ENCODE assay signal across 26 cellular contexts in the genomic region with DNA sequence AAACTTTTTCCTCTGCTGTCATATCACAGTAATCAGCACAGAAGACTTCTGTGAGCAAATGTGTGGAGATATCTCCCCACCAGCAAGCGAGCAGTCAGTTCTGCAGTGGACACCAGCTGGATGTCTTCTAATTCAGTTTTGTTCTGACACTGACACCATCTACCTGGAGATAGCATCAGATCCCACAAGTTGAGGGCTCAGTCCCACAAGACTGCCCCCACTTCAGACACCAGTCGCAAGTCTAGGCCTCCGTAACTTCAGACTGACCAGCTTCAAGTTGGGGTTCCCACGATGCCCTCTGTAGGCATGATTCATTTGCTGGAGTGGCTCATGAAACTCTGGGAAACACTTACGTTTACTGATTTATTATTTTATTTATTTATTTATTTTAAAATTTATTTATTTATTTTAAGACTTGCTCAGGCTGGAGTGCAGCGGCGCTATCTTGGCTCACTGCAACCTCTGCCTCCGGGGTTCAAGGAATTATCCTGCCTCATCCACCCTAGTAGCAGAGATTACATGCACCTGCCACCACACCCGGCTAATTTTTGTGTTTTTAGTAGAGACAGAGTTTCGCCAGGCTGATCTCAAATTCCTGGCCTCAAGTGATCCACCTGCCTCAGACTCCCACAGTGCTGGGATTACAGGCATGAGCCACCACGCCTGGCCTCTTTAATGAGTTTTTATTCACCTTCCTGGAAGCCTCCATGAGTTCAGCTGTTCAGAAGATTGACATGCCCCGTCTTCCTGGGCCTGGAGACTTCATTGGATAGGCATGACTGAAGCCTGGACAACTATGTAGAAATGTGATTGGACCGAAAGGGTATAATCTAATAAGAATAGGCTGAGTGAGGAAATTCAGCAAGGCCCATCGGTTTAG. TPM values are rescaled to one million over a fixed set of nuclear protein-coding genes. Genes with fewer than 3 reads are reported as not detected.
A peak's percentile ranks its signal among the peaks of the same experiment; 100 is the strongest.
DNase-seq lines count a peak whose midpoint lies in the region; ATAC-seq, FAIRE-seq and TF ChIP-seq lines count a peak whose summit lies in the region.
"Had no signal": no experiment of that assay in that cellular context is flagged by ENCODE, and none has a peak within 500 bp of the region (broad histone marks: within the 10 kb centered on the region; RNA-seq: fewer than 3 reads in every experiment).

No MANE protein-coding gene starts in this region.

- TF ChIP-seq EP300 in H1 (IDR thresholded peaks at IDR 0.05; ENCODE audit: borderline replicate concordance in 1 of 2, low read depth in 2 of 2, low read length in 2 of 2) = no peak

- H3K4me3 ChIP-seq in H1 (ENCODE audit: extremely low read depth in 1 of 4, insufficient read depth in 2 of 4, low read depth in 3 of 4, low read length in 4 of 4) = no peak overlapping the region
- H3K4me3 ChIP-seq: BLaER1 treated with 17β-estradiol and CSF1 and Interleukin-3, amounts not matched to agents 10 nM and 100 nM had no signal

- no peaks in the 10 kb centered on the region for H3K27me3 Mint-ChIP-seq in stimulated activated naive CD8-positive, alpha-beta T cell treated with anti-CD3 and anti-CD28 coated beads, Interleukin-15, Interleukin-2, amounts not matched to agents 100 ng/mL and 50 ng/mL, for 24 hours
- H3K27me3 Mint-ChIP-seq in neural crest cell (ENCODE audit: low read depth) (no peaks in the 10 kb centered on the region), H9 (ENCODE audit: low read depth) (peaks cover 15% of the 10 kb centered on the region)
- no peaks in the 10 kb centered on the region for H3K27me3 Mint-ChIP-seq in activated naive CD8-positive, alpha-beta T cell treated with anti-CD3 and anti-CD28 coated beads, Interleukin-2, amount 50 U/mL, for 24 hours
- H3K27me3 Mint-ChIP-seq: CD4-positive, alpha-beta T cell had no signal

- CTCF ChIA-PET in H1 (lab: Charles Lee; ENCODE audit: partially characterized antibody) = interaction anchor here (0.6 to 1.4 kb wide), 3 partner anchors 99 to 187 kb away, joined by 3 to 5 read pairs (median 4); no protein-coding TSS in a partner anchor

- no peak overlapping the region for H4K8ac ChIP-seq in H1 (ENCODE audit: extremely low read depth, insufficient read depth, low read length)
- no peak overlapping the region for H4K8ac ChIP-seq in H9 (replicated peaks; ENCODE audit: insufficient read length, low read depth, low read length)

- no peak overlapping the region for H3K4me2 ChIP-seq in H1 (ENCODE audit: insufficient read depth in 1 of 2, low read depth in 2 of 2, low read length in 2 of 2)
- no peak overlapping the region for H3K4me2 ChIP-seq in H9 (ENCODE audit: insufficient read depth, insufficient read length, low read length)
- H3K4me2 ChIP-seq: BLaER1 treated with 17β-estradiol and CSF1 and Interleukin-3, amounts not matched to agents 10 nM and 100 nM; SK-N-SH had no signal

- H3K79me1 ChIP-seq in H1 (ENCODE audit: low read depth, low read length) (no peaks in the 10 kb centered on the region), H9 (ENCODE audit: insufficient read depth, low read depth, low read length, poor library complexity, severe bottlenecking) (no peaks in the 10 kb centered on the region)

- H3K79me2 ChIP-seq in H1 (ENCODE audit: control insufficient read depth in 1 of 2, insufficient read depth in 2 of 2, low read length in 2 of 2) (no peaks in the 10 kb centered on the region; a peak in 1 of 4 replicates), H9 (ENCODE audit: insufficient read depth, low read length) (no peaks in the 10 kb centered on the region)

- TF ChIP-seq POLR2A in H1 (IDR thresholded peaks at IDR 0.05; ENCODE audit: control extremely low read depth in 1 of 2, low read depth in 2 of 2, low read length in 2 of 2) = no peak

- H4K91ac ChIP-seq in H1 (replicated peaks; ENCODE audit: insufficient read length, low read length) = no peak overlapping the region
- H4K91ac ChIP-seq in H9 (ENCODE audit: insufficient read length, low read depth, low read length) = no peak overlapping the region

- H3K4me1 ChIP-seq in H1 (replicated peaks in 1 of 4; ENCODE audit: control insufficient read depth in 3 of 4, insufficient read depth in 4 of 4, low read length in 3 of 4) = no peaks in the 10 kb centered on the region; a peak in 1 of 7 replicates
- H3K4me1 ChIP-seq in H9 (ENCODE audit: insufficient read depth, low read length) = no peaks in the 10 kb centered on the region

- H3K56ac ChIP-seq in H1 (replicated peaks; ENCODE audit: insufficient read length, low read depth, low read length) = no peak overlapping the region
- no peak overlapping the region for H3K56ac ChIP-seq in H9 (ENCODE audit: insufficient read length, low read depth, low read length)

- H2BK120ac ChIP-seq in H1 (replicated peaks; ENCODE audit: low read depth, low read length) (no peak overlapping the region), H9 (ENCODE audit: low read depth, low read length, poor library complexity, severe bottlenecking) (no peak overlapping the region)

- H3K27ac Mint-ChIP-seq in stimulated activated naive CD8-positive, alpha-beta T cell treated with anti-CD3 and anti-CD28 coated beads, Interleukin-15, Interleukin-2, amounts not matched to agents 100 ng/mL and 50 ng/mL, for 24 hours = peak overlapping the region; percentile 69
- H3K27ac Mint-ChIP-seq in neural crest cell (ENCODE audit: unreplicated experiment) = peak overlapping the region; percentile 72
- H3K27ac Mint-ChIP-seq in activated naive CD8-positive, alpha-beta T cell treated with anti-CD3 and anti-CD28 coated beads, Interleukin-2, amount 50 U/mL, for 24 hours = no peak overlapping the region
- no peak overlapping the region for H3K27ac Mint-ChIP-seq in H9
- H3K27ac Mint-ChIP-seq: CD4-positive, alpha-beta T cell had no signal

- DNase-seq in stimulated activated naive CD8-positive, alpha-beta T cell treated with anti-CD3 and anti-CD28 coated beads, Interleukin-15, Interleukin-2, amounts not matched to agents 100 U/mL and 50 U/mL, for 24 hours = no peak
- DNase-seq in H1 (ENCODE audit: low read depth in 1 of 2, low spot score in 2 of 2) (no peak), neural crest cell (ENCODE audit: low read depth, low spot score) (no peak), H9 (no peak), anterior cingulate cortex (lab: John Stamatoyannopoulos, UW) (no peak)
- no peak for DNase-seq in activated naive CD8-positive, alpha-beta T cell treated with anti-CD3 and anti-CD28 coated beads, Interleukin-2, amount 50 U/mL, for 24 hours
- DNase-seq: AML-193; CD4-positive, alpha-beta T cell; COR-L47; DMS53; Karpas-422; NCI-H1092; NCI-H1417 treated with DMSO at 0.1 percent for 48 hours; NCI-H1694 treated with DMSO at 0.1 percent for 48 hours; NCI-H2081; NCI-H2227 treated with DMSO at 0.1 percent for 48 hours; NCI-H526 treated with DMSO at 0.1 percent for 48 hours; SHP77 treated with DMSO at 0.1 percent for 48 hours; SK-N-SH had no signal

- H3K36me3 Mint-ChIP-seq in stimulated activated naive CD8-positive, alpha-beta T cell treated with anti-CD3 and anti-CD28 coated beads, Interleukin-15, Interleukin-2, amounts not matched to agents 100 ng/mL and 50 ng/mL, for 24 hours (ENCODE audit: low read depth) = no peaks in the 10 kb centered on the region
- H3K36me3 Mint-ChIP-seq in neural crest cell (ENCODE audit: low read depth) (no peaks in the 10 kb centered on the region), H9 (ENCODE audit: insufficient read depth in 1 of 3, low read depth in 3 of 3) (no peaks in the 10 kb centered on the region)
- H3K36me3 Mint-ChIP-seq in activated naive CD8-positive, alpha-beta T cell treated with anti-CD3 and anti-CD28 coated beads, Interleukin-2, amount 50 U/mL, for 24 hours (ENCODE audit: low read depth) = peaks cover 1% of the 10 kb centered on the region

- H3T11ph ChIP-seq in H9 (ENCODE audit: low read length) = no peak overlapping the region

- H3K27ac ChIP-seq in H1 (ENCODE audit: low read depth, low read length) = no peak overlapping the region
- no peak overlapping the region for H3K27ac ChIP-seq in H9 (ENCODE audit: insufficient read length, low read depth, low read length)
- H3K27ac ChIP-seq: BLaER1 treated with 17β-estradiol and CSF1 and Interleukin-3, amounts not matched to agents 10 nM and 100 nM; RWPE1 had no signal

- peak overlapping the region; percentile 44; the same call in 1 of the 2 replicates for H2AFZ ChIP-seq in H1 (ENCODE audit: low read length)
- H2AFZ ChIP-seq in H9 (ENCODE audit: low read length) = no peak overlapping the region

- POLR2A ChIA-PET in H1 (lab: Charles Lee; ENCODE audit: partially characterized antibody) = no interaction called here

- no peak overlapping the region; the same call in 1 of the 2 replicates for H2BK5ac ChIP-seq in H1 (ENCODE audit: low read depth, low read length)
- no peak overlapping the region for H2BK5ac ChIP-seq in H9 (ENCODE audit: insufficient read length, low read length)

- FAIRE-seq in H1 (lab: Jason Lieb, UNC) = no peak
- FAIRE-seq: A204.1, GM18507, HepG2 had no signal

- no peak overlapping the region for H3K14ac ChIP-seq in H1 (ENCODE audit: insufficient read length)
- no peak overlapping the region for H3K14ac ChIP-seq in H9 (ENCODE audit: insufficient read depth, low read length)

- no peaks in the 10 kb centered on the region for H3K36me3 ChIP-seq in H1 (ENCODE audit: control insufficient read depth in 2 of 4, insufficient read depth in 4 of 4, low read length in 3 of 4)
- H3K36me3 ChIP-seq: BLaER1 treated with 17β-estradiol and CSF1 and Interleukin-3, amounts not matched to agents 10 nM and 100 nM had no signal

- H3K4ac ChIP-seq in H1 (replicated peaks; ENCODE audit: insufficient read length, low read depth, low read length) (no peak overlapping the region), H9 (ENCODE audit: low read depth, low read length) (no peak overlapping the region)

- 90% methylated on average over 14 of the region's 14 CpGs; no CpG with 5 or more reads in 1 of the 2 experiments for WGBS in H1 (ENCODE audit: extremely low coverage in 1 of 2, insufficient coverage in 1 of 2, insufficient read length in 1 of 2, insufficient replicate concordance in 2 of 2, low coverage in 1 of 2, low lambda C conversion rate in 2 of 2, missing lambda C conversion rate in 1 of 2), 2 experiments
- WGBS in H9 (ENCODE audit: extremely low coverage, insufficient read length, low lambda C conversion rate) = no CpG with 5 or more reads among the region's 14 CpGs

- H3K9me3 ChIP-seq in H1 (ENCODE audit: insufficient read depth in 2 of 2, low read depth in 1 of 2, low read length in 1 of 2) = no peaks in the 10 kb centered on the region
- H3K9me3 ChIP-seq in H9 (ENCODE audit: control insufficient read depth, low read depth, low read length) = no peaks in the 10 kb centered on the region
- H3K9me3 ChIP-seq: BLaER1 treated with 17β-estradiol and CSF1 and Interleukin-3, amounts not matched to agents 10 nM and 100 nM; SK-N-SH had no signal

- no peaks in the 10 kb centered on the region for H3K9me3 Mint-ChIP-seq in stimulated activated naive CD8-positive, alpha-beta T cell treated with anti-CD3 and anti-CD28 coated beads, Interleukin-15, Interleukin-2, amounts not matched to agents 100 ng/mL and 50 ng/mL, for 24 hours
- H3K9me3 Mint-ChIP-seq in neural crest cell = no peaks in the 10 kb centered on the region
- no peaks in the 10 kb centered on the region for H3K9me3 Mint-ChIP-seq in activated naive CD8-positive, alpha-beta T cell treated with anti-CD3 and anti-CD28 coated beads, Interleukin-2, amount 50 U/mL, for 24 hours
- no peaks in the 10 kb centered on the region; a peak in 1 of 5 replicates for H3K9me3 Mint-ChIP-seq in H9
- H3K9me3 Mint-ChIP-seq: CD4-positive, alpha-beta T cell had no signal

- no peak overlapping the region for H2BK15ac ChIP-seq in H1 (ENCODE audit: low read length)
- H2BK15ac ChIP-seq in H9 (ENCODE audit: low read depth, low read length) = no peak overlapping the region

- H3K4me3 Mint-ChIP-seq in stimulated activated naive CD8-positive, alpha-beta T cell treated with anti-CD3 and anti-CD28 coated beads, Interleukin-15, Interleukin-2, amounts not matched to agents 100 ng/mL and 50 ng/mL, for 24 hours = no peak overlapping the region
- no peak overlapping the region for H3K4me3 Mint-ChIP-seq in neural crest cell
- no peak overlapping the region for H3K4me3 Mint-ChIP-seq in activated naive CD8-positive, alpha-beta T cell treated with anti-CD3 and anti-CD28 coated beads, Interleukin-2, amount 50 U/mL, for 24 hours
- H3K4me3 Mint-ChIP-seq in H9 = 0 out of 5 replicates have a peak overlapping the region, but pooled peaks of 1 of the 2 experiments have one; percentile 11
- H3K4me3 Mint-ChIP-seq: CD4-positive, alpha-beta T cell had no signal

- peaks cover 47% of the 10 kb centered on the region for H3K4me1 Mint-ChIP-seq in stimulated activated naive CD8-positive, alpha-beta T cell treated with anti-CD3 and anti-CD28 coated beads, Interleukin-15, Interleukin-2, amounts not matched to agents 100 ng/mL and 50 ng/mL, for 24 hours (ENCODE audit: low read depth)
- H3K4me1 Mint-ChIP-seq in neural crest cell (peaks cover 6% of the 10 kb centered on the region), H9 (peaks cover 20 to 30% of the 10 kb centered on the region in 2 experiments)
- H3K4me1 Mint-ChIP-seq in activated naive CD8-positive, alpha-beta T cell treated with anti-CD3 and anti-CD28 coated beads, Interleukin-2, amount 50 U/mL, for 24 hours = peaks cover 46% of the 10 kb centered on the region

- H2AK5ac ChIP-seq in H1 (ENCODE audit: low read depth, low read length) (no peak overlapping the region), H9 (ENCODE audit: insufficient read length, low read length) (no peak overlapping the region)

- H3K23me2 ChIP-seq in H1 (ENCODE audit: low read depth, low read length) (no peaks in the 10 kb centered on the region), H9 (ENCODE audit: insufficient read length, low read depth, low read length, poor library complexity, severe bottlenecking) (no peaks in the 10 kb centered on the region)

- no peak for ATAC-seq in stimulated activated naive CD8-positive, alpha-beta T cell treated with anti-CD3 and anti-CD28 coated beads, Interleukin-15, Interleukin-2, amounts not matched to agents 100 U/mL and 50 U/mL, for 24 hours
- no peak for ATAC-seq in activated naive CD8-positive, alpha-beta T cell treated with anti-CD3 and anti-CD28 coated beads, Interleukin-2, amount 50 U/mL, for 24 hours
- ATAC-seq: HepG2, Panc1 had no signal

- no peak overlapping the region for H2BK12ac ChIP-seq in H1 (ENCODE audit: low read depth, low read length)
- H2BK12ac ChIP-seq in H9 (ENCODE audit: insufficient read length, low read depth, low read length) = no peak overlapping the region

- H3K23ac ChIP-seq in H1 (ENCODE audit: insufficient read length) (no peak overlapping the region), H9 (ENCODE audit: insufficient read length, low read depth, low read length) (no peak overlapping the region)

- no peak overlapping the region for H3K18ac ChIP-seq in H1 (ENCODE audit: extremely low read depth, low read length)
- H3K18ac ChIP-seq in H9 (ENCODE audit: insufficient read length, low read depth, low read length) = no peak overlapping the region

- no peak for TF ChIP-seq RAD21 in H1 (IDR thresholded peaks at IDR 0.05 in 1 of 2, conservative IDR thresholded peaks at IDR 0.05 in 1 of 2; ENCODE audit: low read depth in 2 of 2, low read length in 2 of 2)

- H2BK20ac ChIP-seq in H1 (ENCODE audit: low read length) = no peak overlapping the region
- no peak overlapping the region for H2BK20ac ChIP-seq in H9 (ENCODE audit: low read depth, low read length, poor library complexity, severe bottlenecking)

- TF ChIP-seq CTCF in H1 (IDR thresholded peaks at IDR 0.05; ENCODE audit: control extremely low read depth in 1 of 3, insufficient read depth in 1 of 3, low read depth in 1 of 3, low read length in 3 of 3) (no peak), neural crest cell (conservative IDR thresholded peaks at IDR 0.05) (no peak), H9 (conservative IDR thresholded peaks at IDR 0.05) (no peak)

- H4K20me1 ChIP-seq in H1 (replicated peaks in 1 of 2; ENCODE audit: control insufficient read depth in 1 of 2, insufficient read depth in 2 of 2, low read length in 2 of 2) (no peaks in the 10 kb centered on the region), H9 (ENCODE audit: control insufficient read depth, insufficient read depth, insufficient read length) (no peaks in the 10 kb centered on the region)
- H4K20me1 ChIP-seq: BLaER1 treated with 17β-estradiol and CSF1 and Interleukin-3, amounts not matched to agents 10 nM and 100 nM had no signal

- H3K27me3 ChIP-seq in H1 (replicated peaks in 1 of 4; ENCODE audit: control insufficient read depth in 3 of 4, extremely low read depth in 1 of 4, insufficient read depth in 3 of 4, low read length in 3 of 4) = no peaks in the 10 kb centered on the region
- H3K27me3 ChIP-seq in H9 (ENCODE audit: insufficient read depth, low read length) = no peaks in the 10 kb centered on the region
- H3K27me3 ChIP-seq: BLaER1 treated with 17β-estradiol and CSF1 and Interleukin-3, amounts not matched to agents 10 nM and 100 nM had no signal

- H4K5ac ChIP-seq in H1 (ENCODE audit: insufficient read length, low read depth, low read length) (no peak overlapping the region), H9 (ENCODE audit: insufficient read length, low read depth, low read length) (no peak overlapping the region)

- no peak overlapping the region for H3K9ac ChIP-seq in H1 (replicated peaks in 1 of 4; ENCODE audit: extremely low read depth in 1 of 4, low read depth in 3 of 4, low read length in 3 of 4)
- H3K9ac ChIP-seq in H9 (ENCODE audit: extremely low read depth, insufficient read length, low read length) = no peak overlapping the region
- H3K9ac ChIP-seq: BLaER1 treated with 17β-estradiol and CSF1 and Interleukin-3, amounts not matched to agents 10 nM and 100 nM; SK-N-SH had no signal

RNA-seq across cellular contexts. Expression of a gene that starts 55.7 kb away (rescaled TPM):
- 21.5 and 25.5 TPM in 2 replicates for total RNA-seq in H1 (2021; fragmentation: NEBNext Ultra II Directional; extraction: Animal tissue kit (Norgen Biotek cat#: 25700))
- 4.3 and 6.5 TPM in 2 replicates for polyA plus RNA-seq in H1 (2011; rRNA removed)
- polyA plus RNA-seq in H1 (2011; cell fraction: cytosol; rRNA removed) = 7.2 TPM
- polyA plus RNA-seq in H1 (2011; cell fraction: nucleus; rRNA removed) = 7.4 TPM
- polyA plus RNA-seq in H1 (2012, experiment 1 of 2) = 6.8 to 12.5 TPM (median 8.1 TPM) in 4 replicates
- 0.79 TPM for polyA plus RNA-seq in H1 (2012, experiment 2 of 2)
- polyA plus RNA-seq in H1 (2013, experiment 1 of 2) = 10.7 TPM
- polyA plus RNA-seq in H1 (2013, experiment 2 of 2) = 10.0 TPM
- 38.6 and 50.2 TPM in 2 replicates for polyA minus RNA-seq in H1 (2011; rRNA and poly(A)+ RNA removed)
- polyA minus RNA-seq in H1 (2011; cell fraction: cytosol; rRNA and poly(A)+ RNA removed) = 17.8 TPM
- polyA minus RNA-seq in H1 (2011; cell fraction: nucleus; rRNA and poly(A)+ RNA removed) = 17.7 TPM
- total RNA-seq in neural crest cell (20.4 and 21.1 TPM in 2 replicates), H9 (2021) (19.2 and 21.1 TPM in 2 replicates)

Comparison
In these comparisons a context has a peak if more than half of its experiments do, and no peak if none do; other contexts are left out.
1. H3K27ac Mint-ChIP-seq: peak in stimulated activated naive CD8-positive, alpha-beta T cell treated with anti-CD3 and anti-CD28 coated beads, Interleukin-15, Interleukin-2, amounts not matched to agents 100 ng/mL and 50 ng/mL, for 24 hours (single experiment) and neural crest cell (single experiment); none in activated naive CD8-positive, alpha-beta T cell treated with anti-CD3 and anti-CD28 coated beads, Interleukin-2, amount 50 U/mL, for 24 hours (single experiment) and H9 (0 of 3).